8 cellular contexts compared by ENCODE assay signal in genomic region chr1:53197301-53198205, GRCh38. TPM values are rescaled to one million over a fixed set of nuclear protein-coding genes. Genes with fewer than 3 reads are reported as not detected.
DNase-seq lines count a peak whose midpoint lies in the region; ATAC-seq and TF ChIP-seq lines count a peak whose summit lies in the region.

No MANE protein-coding gene starts in this region.

- H3K4me3 ChIP-seq in prostate gland = peak overlapping the region; percentile 93 to 98

- peaks cover 27% of the 10 kb centered on the region for H3K4me1 Mint-ChIP-seq in activated CD8-positive, alpha-beta memory T cell treated with anti-CD3 and anti-CD28 coated beads, Interleukin-2, amount 10 ng/mL, durations not matched to agents 7 days and 5 days

- 34% methylated on average over 13 of the region's 13 CpGs for WGBS in prostate gland

- CTCF ChIA-PET in activated CD8-positive, alpha-beta memory T cell treated with anti-CD3 and anti-CD28 coated beads, Interleukin-2, amount 10 ng/mL, durations not matched to agents 7 days and 5 days (lab: Charles Lee) = interaction anchor here (1.0 to 1.1 kb wide), 2 partner anchors 16 to 19 kb away, joined by 3 read pairs; no protein-coding TSS in a partner anchor

- no peaks in the 10 kb centered on the region for H3K27me3 Mint-ChIP-seq in activated CD8-positive, alpha-beta memory T cell treated with anti-CD3 and anti-CD28 coated beads, Interleukin-2, amount 10 ng/mL, durations not matched to agents 7 days and 5 days

- DNase-seq in activated CD8-positive, alpha-beta memory T cell treated with anti-CD3 and anti-CD28 coated beads, Interleukin-2, amount 10 ng/mL, durations not matched to agents 7 days and 5 days = no peak
- no peak for DNase-seq in activated CD8-positive, alpha-beta memory T cell treated with anti-CD3 and anti-CD28 coated beads for 24 hours
- DNase-seq in foreskin keratinocyte = peak in 1 of 2 donors; percentile 13
- DNase-seq in prostate gland (ENCODE audit: low spot score) = no peak
- no peak for DNase-seq in putamen (ENCODE audit: low spot score)
- no peak for DNase-seq in NCI-H1417 (lab: John Stamatoyannopoulos, UW)
- no peak for DNase-seq in DMS153 (lab: John Stamatoyannopoulos, UW)

- no peak for ATAC-seq in activated CD8-positive, alpha-beta memory T cell treated with anti-CD3 and anti-CD28 coated beads, Interleukin-2, amount 10 ng/mL, durations not matched to agents 7 days and 5 days
- peak; percentile 2 for ATAC-seq in foreskin keratinocyte

- TF ChIP-seq CTCF in VCaP (conservative IDR thresholded peaks at IDR 0.05) (no peak), foreskin keratinocyte (conservative IDR thresholded peaks at IDR 0.05) (no peak), prostate gland (IDR thresholded peaks at IDR 0.05) (no peak)

- H3K9me3 ChIP-seq in prostate gland = no peaks in the 10 kb centered on the region

- peaks cover 17% of the 10 kb centered on the region for H3K36me3 Mint-ChIP-seq in activated CD8-positive, alpha-beta memory T cell treated with anti-CD3 and anti-CD28 coated beads, Interleukin-2, amount 10 ng/mL, durations not matched to agents 7 days and 5 days

- peaks cover 0 to 3% of the 10 kb centered on the region in 2 donors for H3K36me3 ChIP-seq in prostate gland

- H3K4me1 ChIP-seq in foreskin keratinocyte (peaks cover 14% of the 10 kb centered on the region), prostate gland (replicated peaks) (peaks cover 10% of the 10 kb centered on the region)

- intact Hi-C loops in prostate gland (cut with DNase I) = loop anchor here (10.0 kb wide), 1 partner anchor 473 kb away; the partner anchor contains the start of gene ZYG11B

- no peaks in the 10 kb centered on the region for H3K27me3 ChIP-seq in foreskin keratinocyte
- H3K27me3 ChIP-seq in prostate gland (replicated peaks; ENCODE audit: insufficient read depth) = no peaks in the 10 kb centered on the region

- peak overlapping the region; percentile 89 for H3K4me3 Mint-ChIP-seq in activated CD8-positive, alpha-beta memory T cell treated with anti-CD3 and anti-CD28 coated beads, Interleukin-2, amount 10 ng/mL, durations not matched to agents 7 days and 5 days

- no peaks in the 10 kb centered on the region for H3K9me3 Mint-ChIP-seq in activated CD8-positive, alpha-beta memory T cell treated with anti-CD3 and anti-CD28 coated beads, Interleukin-2, amount 10 ng/mL, durations not matched to agents 7 days and 5 days (ENCODE audit: low read depth)

- H3K27ac ChIP-seq in VCaP (peak overlapping the region; percentile 89), foreskin keratinocyte (peak overlapping the region; percentile 63), prostate gland (peak overlapping the region; percentile 93)

- TF ChIP-seq POLR2A in prostate gland (IDR thresholded peaks at IDR 0.05) = no peak

- H3K27ac Mint-ChIP-seq in activated CD8-positive, alpha-beta memory T cell treated with anti-CD3 and anti-CD28 coated beads, Interleukin-2, amount 10 ng/mL, durations not matched to agents 7 days and 5 days = peak overlapping the region; percentile 97

RNA-seq across cellular contexts. Expression of gene CPT2, which starts 0.9 kb away (rescaled TPM):
- total RNA-seq in activated CD8-positive, alpha-beta memory T cell treated with anti-CD3 and anti-CD28 coated beads, Interleukin-2, amount 10 ng/mL, durations not matched to agents 7 days and 5 days = 10 to 100 TPM; 11.5 to 13.5 TPM
- total RNA-seq in foreskin keratinocyte (15.2 and 15.3 TPM in 2 replicates), prostate gland (10 to 100 TPM; 30.6 to 48.1 TPM)
- 9.5 and 11.0 TPM in 2 replicates for polyA plus RNA-seq in foreskin keratinocyte

RNA-seq across cellular contexts. Expression of gene CZIB, which starts 22.9 kb away (rescaled TPM):
- total RNA-seq in activated CD8-positive, alpha-beta memory T cell treated with anti-CD3 and anti-CD28 coated beads, Interleukin-2, amount 10 ng/mL, durations not matched to agents 7 days and 5 days = 10 to 100 TPM; 41.4 to 48.2 TPM
- 32.6 and 35.6 TPM in 2 replicates for total RNA-seq in foreskin keratinocyte
- polyA plus RNA-seq in foreskin keratinocyte = 37.2 and 43.3 TPM in 2 replicates
- 10 to 100 TPM; 28.0 to 46.0 TPM for total RNA-seq in prostate gland

RNA-seq across cellular contexts. Expression of gene MAGOH, which starts 40.8 kb away (rescaled TPM):
- total RNA-seq in activated CD8-positive, alpha-beta memory T cell treated with anti-CD3 and anti-CD28 coated beads, Interleukin-2, amount 10 ng/mL, durations not matched to agents 7 days and 5 days = 10 to 100 TPM; 72.9 to 80.1 TPM
- total RNA-seq in foreskin keratinocyte (47.4 and 68.3 TPM in 2 replicates), prostate gland (10 to 100 TPM; 23.0 to 36.1 TPM)
- 114 and 133 TPM in 2 replicates for polyA plus RNA-seq in foreskin keratinocyte

RNA-seq across cellular contexts. Expression of gene SLC1A7, which starts 55.1 kb away (rescaled TPM):
- total RNA-seq in activated CD8-positive, alpha-beta memory T cell treated with anti-CD3 and anti-CD28 coated beads, Interleukin-2, amount 10 ng/mL, durations not matched to agents 7 days and 5 days = not detected
- not detected in 2 replicates for total RNA-seq in foreskin keratinocyte
- polyA plus RNA-seq in foreskin keratinocyte = not detected in 2 replicates
- total RNA-seq in prostate gland = 1 to 10 TPM in 1 of 2 donors, not detected in 1; 1.8 TPM
